ENCODE assay signal across 8 cellular contexts in genomic region chr2:20675701-20676352, GRCh38. TPM values are rescaled to one million over a fixed set of nuclear protein-coding genes. Genes with fewer than 3 reads are reported as not detected.
DNase-seq lines count a peak whose midpoint lies in the region; ATAC-seq and TF ChIP-seq lines count a peak whose summit lies in the region.

No MANE protein-coding gene starts in this region.

- peak overlapping the region; percentile 86 for H3K27ac ChIP-seq in SU-DHL-6 (ENCODE audit: low read depth, low read length)

- intact Hi-C loops in activated T-helper 1 cell treated with anti-CD3 and anti-CD28 coated beads, Interleukin-12 subunit alpha, Interleukin-12 subunit beta, Interleukin-2, Interleukin-4 antibody, amounts not matched to agents 30 ng/mL and 10 ng/mL and 1 ng/mL, durations not matched to agents 14 hours and 24 hours and 36 hours (cut with micrococcal nuclease) = no loop called here

- H3K27ac Mint-ChIP-seq in naive B cell = peak overlapping the region; percentile 57 to 92 (median 70)
- H3K27ac Mint-ChIP-seq in activated T-helper 1 cell treated with anti-CD3 and anti-CD28 coated beads, Interleukin-12 subunit alpha, Interleukin-12 subunit beta, Interleukin-2, Interleukin-4 antibody, amounts not matched to agents 30 ng/mL and 10 ng/mL and 1 ng/mL, durations not matched to agents 14 hours and 24 hours and 36 hours = no peak overlapping the region

- no peaks in the 10 kb centered on the region for H3K27me3 ChIP-seq in SU-DHL-6 (ENCODE audit: low read length)

- H3K4me3 ChIP-seq in SU-DHL-6 (ENCODE audit: insufficient read depth, low read length, poor library complexity, severe bottlenecking) = no peak overlapping the region

- H2AFZ ChIP-seq in SU-DHL-6 (ENCODE audit: low read depth, low read length, severe bottlenecking) = no peak overlapping the region

- peaks cover 17% of the 10 kb centered on the region for H3F3A ChIP-seq in SU-DHL-6 (ENCODE audit: insufficient read depth)

- H3K9ac ChIP-seq in SU-DHL-6 (ENCODE audit: low read length) = peak overlapping the region; percentile 34; the same call in 1 of the 2 replicates

- H4K20me1 ChIP-seq in SU-DHL-6 (ENCODE audit: low read depth, low read length) = no peaks in the 10 kb centered on the region

- H3K4me1 Mint-ChIP-seq in naive B cell = peaks cover 32 to 47% (median 42%) of the 10 kb centered on the region in 3 donors
- H3K4me1 Mint-ChIP-seq in activated T-helper 1 cell treated with anti-CD3 and anti-CD28 coated beads, Interleukin-12 subunit alpha, Interleukin-12 subunit beta, Interleukin-2, Interleukin-4 antibody, amounts not matched to agents 30 ng/mL and 10 ng/mL and 1 ng/mL, durations not matched to agents 14 hours and 24 hours and 36 hours (ENCODE audit: low read depth) = no peaks in the 10 kb centered on the region

- DNase-seq in EH (ENCODE audit: low read depth) = peak; percentile 29
- peak; percentile 81 for DNase-seq in GM19240 (ENCODE audit: insufficient read length, low spot score)
- no peak for DNase-seq in naive B cell
- DNase-seq in stimulated activated naive CD4-positive, alpha-beta T cell (lab: John Stamatoyannopoulos, UW) = no peak
- no peak for DNase-seq in activated T-helper 1 cell treated with anti-CD3 and anti-CD28 coated beads, Interleukin-12 subunit alpha, Interleukin-12 subunit beta, Interleukin-2, Interleukin-4 antibody, amounts not matched to agents 30 ng/mL and 10 ng/mL and 1 ng/mL, durations not matched to agents 14 hours and 24 hours and 36 hours (ENCODE audit: low spot score)
- DNase-seq in activated CD4-positive, alpha-beta T cell treated with anti-CD3 and anti-CD28 coated beads for 1 hour = no peak

- no peaks in the 10 kb centered on the region for H3K36me3 ChIP-seq in SU-DHL-6 (ENCODE audit: low read length)

- no peaks in the 10 kb centered on the region for H3K36me3 Mint-ChIP-seq in naive B cell
- no peaks in the 10 kb centered on the region for H3K36me3 Mint-ChIP-seq in activated T-helper 1 cell treated with anti-CD3 and anti-CD28 coated beads, Interleukin-12 subunit alpha, Interleukin-12 subunit beta, Interleukin-2, Interleukin-4 antibody, amounts not matched to agents 30 ng/mL and 10 ng/mL and 1 ng/mL, durations not matched to agents 14 hours and 24 hours and 36 hours (ENCODE audit: low read depth)

- ATAC-seq in HG03103 (IDR thresholded peaks at IDR 0.05; ENCODE audit: low read depth, unreplicated experiment) = peak; percentile 45
- ATAC-seq in naive B cell (ENCODE audit: low read depth in 2 of 2) = peak; percentile 70 to 81

- peak overlapping the region in 5 of 8 donors; percentile 1 to 76 (median 50) for H3K4me3 Mint-ChIP-seq in naive B cell
- no peak overlapping the region for H3K4me3 Mint-ChIP-seq in activated T-helper 1 cell treated with anti-CD3 and anti-CD28 coated beads, Interleukin-12 subunit alpha, Interleukin-12 subunit beta, Interleukin-2, Interleukin-4 antibody, amounts not matched to agents 30 ng/mL and 10 ng/mL and 1 ng/mL, durations not matched to agents 14 hours and 24 hours and 36 hours

- peaks cover 8 to 30% (median 18%) of the 10 kb centered on the region in 3 donors for H3K27me3 Mint-ChIP-seq in naive B cell
- peaks cover 9% of the 10 kb centered on the region for H3K27me3 Mint-ChIP-seq in activated T-helper 1 cell treated with anti-CD3 and anti-CD28 coated beads, Interleukin-12 subunit alpha, Interleukin-12 subunit beta, Interleukin-2, Interleukin-4 antibody, amounts not matched to agents 30 ng/mL and 10 ng/mL and 1 ng/mL, durations not matched to agents 14 hours and 24 hours and 36 hours (ENCODE audit: insufficient read depth)

- H3K9me3 Mint-ChIP-seq in naive B cell = no peaks in the 10 kb centered on the region
- H3K9me3 Mint-ChIP-seq in activated T-helper 1 cell treated with anti-CD3 and anti-CD28 coated beads, Interleukin-12 subunit alpha, Interleukin-12 subunit beta, Interleukin-2, Interleukin-4 antibody, amounts not matched to agents 30 ng/mL and 10 ng/mL and 1 ng/mL, durations not matched to agents 14 hours and 24 hours and 36 hours = no peaks in the 10 kb centered on the region

- no peak for TF ChIP-seq CTCF in SU-DHL-6 (IDR thresholded peaks at IDR 0.05; ENCODE audit: insufficient read depth, low read length, poor library complexity, severe bottlenecking)

- H3K4me2 ChIP-seq in SU-DHL-6 (ENCODE audit: low read depth, low read length, poor library complexity, severe bottlenecking) = peak overlapping the region; percentile 41

- no peaks in the 10 kb centered on the region for H3K79me2 ChIP-seq in SU-DHL-6 (ENCODE audit: insufficient read depth, low read length)

- H3K9me3 ChIP-seq in SU-DHL-6 (ENCODE audit: insufficient read depth, low read length) = no peaks in the 10 kb centered on the region

- H3K9me2 ChIP-seq in SU-DHL-6 (replicated peaks; ENCODE audit: insufficient read depth, low read length) = no peaks in the 10 kb centered on the region

RNA-seq across cellular contexts. Expression of gene GDF7, which starts 8.9 kb away (rescaled TPM):
- polyA plus RNA-seq in naive B cell (ENCODE audit: low read depth in 6 of 6) = under 1 TPM in 5 of 6 donors, not detected in 1; 0.17 to 0.77 (median 0.34) TPM
- 0.10 and 0.15 TPM in 2 replicates for total RNA-seq in activated T-helper 1 cell treated with anti-CD3 and anti-CD28 coated beads, Interleukin-12 subunit alpha, Interleukin-12 subunit beta, Interleukin-2, Interleukin-4 antibody, amounts not matched to agents 30 ng/mL and 10 ng/mL and 1 ng/mL, durations not matched to agents 14 hours and 24 hours and 36 hours

RNA-seq across cellular contexts. Expression of gene HS1BP3, which starts 24.9 kb away (rescaled TPM):
- 10 to 100 TPM; 10.8 to 23.3 (median 16.0) TPM for polyA plus RNA-seq in naive B cell (ENCODE audit: low read depth in 6 of 6)
- 9.1 and 10.2 TPM in 2 replicates for total RNA-seq in activated T-helper 1 cell treated with anti-CD3 and anti-CD28 coated beads, Interleukin-12 subunit alpha, Interleukin-12 subunit beta, Interleukin-2, Interleukin-4 antibody, amounts not matched to agents 30 ng/mL and 10 ng/mL and 1 ng/mL, durations not matched to agents 14 hours and 24 hours and 36 hours

Comparison
In these comparisons a context has a peak if more than half of its experiments do, and no peak if none do; other contexts are left out.
1. DNase-seq: peak in EH (single experiment) and GM19240 (single experiment); none in naive B cell (single experiment), stimulated activated naive CD4-positive, alpha-beta T cell (0 of 6), activated T-helper 1 cell treated with anti-CD3 and anti-CD28 coated beads, Interleukin-12 subunit alpha, Interleukin-12 subunit beta, Interleukin-2, Interleukin-4 antibody, amounts not matched to agents 30 ng/mL and 10 ng/mL and 1 ng/mL, durations not matched to agents 14 hours and 24 hours and 36 hours (single experiment) and activated CD4-positive, alpha-beta T cell treated with anti-CD3 and anti-CD28 coated beads for 1 hour (single experiment).